Comparison of ENCODE assay signal across 8 cellular contexts in genomic region chr4:165208322-165208652, GRCh38. TPM values are rescaled to one million over a fixed set of nuclear protein-coding genes. Genes with fewer than 3 reads are reported as not detected.
A peak's percentile ranks its signal among the peaks of the same experiment; 100 is the strongest.
DNase-seq lines count a peak whose midpoint lies in the region; ATAC-seq and TF ChIP-seq lines count a peak whose summit lies in the region.

No MANE protein-coding gene starts in this region.

- no peak for TF ChIP-seq POLR2A in heart left ventricle (IDR thresholded peaks at IDR 0.05)

- peak overlapping the region; percentile 59 to 98 (median 86) for H3K4me3 ChIP-seq in heart left ventricle
- peak overlapping the region; percentile 84 for H3K4me3 ChIP-seq in astrocyte of the spinal cord (ENCODE audit: low read depth, low read length)
- H3K4me3 ChIP-seq in lower lobe of right lung, result peak overlapping the region; percentile 79
- H3K4me3 ChIP-seq in urinary bladder (ENCODE audit: low read depth, low read length), result peak overlapping the region; percentile 91

- ATAC-seq in heart left ventricle (no peak), Right ventricle myocardium superior (ENCODE audit: poor library complexity) (no peak), lower lobe of right lung (peak in 1 of 2 donors; percentile 1)

- intact Hi-C loops in heart left ventricle (cut with DNase I), result loop anchor here in 7 of 10 donors (2.0 to 10.0 kb wide), 6 partner anchors 49 to 119 kb away; partner anchors contain the start of genes MSMO1 (in 4 of the 7) and TMEM192 (in 1 of the 7)
- intact Hi-C loops in Right ventricle myocardium superior (cut with DNase I), result loop anchor here (10.0 kb wide), 1 partner anchor 117 kb away; the partner anchor contains the start of gene MSMO1
- intact Hi-C loops in lower lobe of right lung (cut with DNase I), result no loop called here

- H3K27ac ChIP-seq in heart left ventricle (peak overlapping the region in 6 of 12 donors; percentile 65 to 90 (median 78)), lower lobe of right lung (peak overlapping the region; percentile 93), urinary bladder (ENCODE audit: low read depth) (no peak overlapping the region)

- H3K9me3 ChIP-seq in heart left ventricle (no peaks in the 10 kb centered on the region), lower lobe of right lung (no peaks in the 10 kb centered on the region)

- in situ Hi-C loops in astrocyte of the spinal cord (cut with HindIII; ENCODE audit: low sequenced_read_pairs), result no loop called here

- 9 to 15% (median 14%) methylated on average over 10 of the region's 10 CpGs for WGBS in heart left ventricle, 4 donors
- WGBS in urinary bladder, result 19% methylated on average over 10 of the region's 10 CpGs

- H3K27me3 ChIP-seq in heart left ventricle (no peaks in the 10 kb centered on the region), lower lobe of right lung (ENCODE audit: low read depth) (no peaks in the 10 kb centered on the region)

- DNase-seq in heart left ventricle (no peak), Right ventricle myocardium superior (no peak), astrocyte of the spinal cord (ENCODE audit: low read depth, low spot score) (no peak), lower lobe of right lung (no peak), NCI-H82 (lab: John Stamatoyannopoulos, UW) (no peak), SIG-M5 (lab: John Stamatoyannopoulos, UW) (no peak), NCI-H2029 (lab: John Stamatoyannopoulos, UW) (no peak)

- H3K4me1 ChIP-seq in heart left ventricle (peaks cover 0 to 65% (median 13%) of the 10 kb centered on the region in 12 donors), lower lobe of right lung (peaks cover 35% of the 10 kb centered on the region), urinary bladder (ENCODE audit: insufficient read depth) (peaks cover 2% of the 10 kb centered on the region)

- H3K36me3 ChIP-seq in heart left ventricle (no peaks in the 10 kb centered on the region), lower lobe of right lung (no peaks in the 10 kb centered on the region), urinary bladder (ENCODE audit: insufficient read depth) (no peaks in the 10 kb centered on the region)

- TF ChIP-seq CTCF in heart left ventricle (IDR thresholded peaks at IDR 0.05), result no peak
- no peak for TF ChIP-seq CTCF in astrocyte of the spinal cord (IDR thresholded peaks at IDR 0.05; ENCODE audit: low read depth, low read length)
- TF ChIP-seq CTCF in lower lobe of right lung (IDR thresholded peaks at IDR 0.05), result no peak

RNA-seq across cellular contexts. Expression of gene KLHL2, which starts 0.9 kb away (rescaled TPM):
- total RNA-seq in heart left ventricle (10 to 100 TPM in 6 of 9 donors, 1 to 10 TPM in 3; 7.2 to 18.6 (median 10.8) TPM), Right ventricle myocardium superior (7.3 TPM), lower lobe of right lung (37.7 TPM), urinary bladder (13.7 TPM)
- polyA plus RNA-seq in heart left ventricle (10 to 100 TPM in 1 of 2 donors, 1 to 10 TPM in 1; 4.0 to 15.5 TPM), urinary bladder (16.6 TPM)
